In genomic region chr10:78749898-78750297, GRCh38 we compare ENCODE assay signal across 18 cellular contexts.
DNase-seq lines count a peak whose midpoint lies in the region; ATAC-seq and TF ChIP-seq lines count a peak whose summit lies in the region.
"Had no signal": no experiment of that assay in that cellular context is flagged by ENCODE, and none has a peak within 500 bp of the region (broad histone marks: within the 10 kb centered on the region; RNA-seq: fewer than 3 reads in every experiment).

No MANE protein-coding gene starts in this region.

- intact Hi-C loops in natural killer cell (cut with micrococcal nuclease) = no loop called here
- intact Hi-C loops in ascending aorta (cut with DNase I) = no loop called here

- peak; percentile 74 for DNase-seq in AG10803 (ENCODE audit: low read depth)
- DNase-seq in MV-4-11 (lab: John Stamatoyannopoulos, UW) = peak; percentile 18
- DNase-seq in activated naive CD8-positive, alpha-beta T cell treated with anti-CD3 and anti-CD28 coated beads for 36 hours = peak; percentile 16
- no peak for DNase-seq in natural killer cell
- no peak for DNase-seq in T-helper 2 cell
- no peak for DNase-seq in BE2C
- no peak for DNase-seq in ascending aorta (ENCODE audit: low spot score in 2 of 2)
- no peak for DNase-seq in RWPE1 (ENCODE audit: low spot score)
- DNase-seq: DMS 273 treated with DMSO at 0.1 percent for 48 hours, MM.1S, NCI-H1417, NCI-H1930, NCI-H2171, NCI-H446, PC-3 had no signal

- H3K4me3 ChIP-seq in AG10803 (ENCODE audit: low read length) (no peak overlapping the region), BE2C (ENCODE audit: low read depth, low read length) (no peak overlapping the region), ascending aorta (no peak overlapping the region)
- H3K4me3 ChIP-seq: GM23338, SK-N-MC had no signal

- TF ChIP-seq CTCF in AG10803 (conservative IDR thresholded peaks at IDR 0.05; ENCODE audit: low read length) (no peak), natural killer cell (IDR thresholded peaks at IDR 0.05) (no peak), BE2C (IDR thresholded peaks at IDR 0.05; ENCODE audit: low read depth, low read length) (no peak), ascending aorta (IDR thresholded peaks at IDR 0.05) (no peak), RWPE1 (conservative IDR thresholded peaks at IDR 0.05; ENCODE audit: low read depth) (no peak)

- H3K27ac ChIP-seq in ascending aorta (no peak overlapping the region), RWPE1 (no peak overlapping the region)
- H3K27ac ChIP-seq: C4-2B, SK-N-MC had no signal

- H3K27me3 ChIP-seq in BE2C (no peaks in the 10 kb centered on the region), ascending aorta (no peaks in the 10 kb centered on the region)

- H3K36me3 Mint-ChIP-seq in activated naive CD8-positive, alpha-beta T cell treated with anti-CD3 and anti-CD28 coated beads for 36 hours = no peaks in the 10 kb centered on the region
- H3K36me3 Mint-ChIP-seq in natural killer cell = no peaks in the 10 kb centered on the region

- H3K4me1 ChIP-seq in BE2C = peaks cover 24% of the 10 kb centered on the region
- no peaks in the 10 kb centered on the region for H3K4me1 ChIP-seq in ascending aorta

- H3K9me3 Mint-ChIP-seq in activated naive CD8-positive, alpha-beta T cell treated with anti-CD3 and anti-CD28 coated beads for 36 hours = peaks cover 2% of the 10 kb centered on the region
- H3K9me3 Mint-ChIP-seq in natural killer cell = no peaks in the 10 kb centered on the region
- H3K9me3 Mint-ChIP-seq: GM23338 had no signal

- H3K4me3 Mint-ChIP-seq in activated naive CD8-positive, alpha-beta T cell treated with anti-CD3 and anti-CD28 coated beads for 36 hours = no peak overlapping the region
- no peak overlapping the region for H3K4me3 Mint-ChIP-seq in natural killer cell
- H3K4me3 Mint-ChIP-seq: GM23338 had no signal

- CTCF ChIA-PET in RWPE1 (lab: Yijun Ruan, JAX) = no interaction called here

- no peak overlapping the region for H3K27ac Mint-ChIP-seq in activated naive CD8-positive, alpha-beta T cell treated with anti-CD3 and anti-CD28 coated beads for 36 hours
- no peak overlapping the region for H3K27ac Mint-ChIP-seq in natural killer cell
- H3K27ac Mint-ChIP-seq: GM23338 had no signal

- no peaks in the 10 kb centered on the region for H3K36me3 ChIP-seq in BE2C
- no peaks in the 10 kb centered on the region for H3K36me3 ChIP-seq in ascending aorta

- H3K4me1 Mint-ChIP-seq in activated naive CD8-positive, alpha-beta T cell treated with anti-CD3 and anti-CD28 coated beads for 36 hours = peaks cover 6% of the 10 kb centered on the region
- H3K4me1 Mint-ChIP-seq in natural killer cell = peaks cover 0 to 9% of the 10 kb centered on the region in 2 donors

- POLR2A ChIA-PET in RWPE1 (lab: Yijun Ruan, JAX; ENCODE audit: low non-redundant PET) = no interaction called here

- H3K9me3 ChIP-seq in BE2C (no peaks in the 10 kb centered on the region), ascending aorta (no peaks in the 10 kb centered on the region)

- H3K27me3 Mint-ChIP-seq in activated naive CD8-positive, alpha-beta T cell treated with anti-CD3 and anti-CD28 coated beads for 36 hours = peaks cover 19% of the 10 kb centered on the region
- H3K27me3 Mint-ChIP-seq in natural killer cell (ENCODE audit: low read depth in 2 of 2) = peaks cover 59 to 82% of the 10 kb centered on the region in 2 donors

- ATAC-seq in natural killer cell = peak in 2 of 3 donors; percentile 26 to 63
- ATAC-seq: GM23338, PC-3 had no signal

Comparison
In these comparisons a context has a peak if more than half of its experiments do, and no peak if none do; other contexts are left out.
1. DNase-seq: peak in AG10803 (single experiment), MV-4-11 (single experiment) and activated naive CD8-positive, alpha-beta T cell treated with anti-CD3 and anti-CD28 coated beads for 36 hours (single experiment); none in natural killer cell (single experiment), T-helper 2 cell (0 of 5), BE2C (single experiment), ascending aorta (0 of 2) and RWPE1 (single experiment).